Comparison of ENCODE assay signal across 11 cellular contexts in genomic region chr2:132202866-132203265, GRCh38. TPM values are rescaled to one million over a fixed set of nuclear protein-coding genes. Genes with fewer than 3 reads are reported as not detected.
"Had no signal": no experiment of that assay in that cellular context is flagged by ENCODE, and none has a peak within 500 bp of the region (broad histone marks: within the 10 kb centered on the region; RNA-seq: fewer than 3 reads in every experiment).

No MANE protein-coding gene starts in this region.

RNA-seq across cellular contexts. Expression of gene ANKRD30BL, which starts 41.1 kb away (rescaled TPM):
- total RNA-seq: LHCN-M2; MCF 10A; NCI-H460; PC-3; Peyer's patch; Right ventricle myocardium superior; SJSA1; T-cell; T-helper 1 cell treated with Interleukin-12 subunit alpha and Interleukin-12 subunit beta and Interleukin-4 antibody, amounts not matched to agents 30 ng/mL and 1 ng/mL, for 36 hours; T-helper 17 cell had no signal
- polyA plus RNA-seq: SK-N-SH had no signal
